18 cellular contexts compared by ENCODE assay signal in the genomic region with DNA sequence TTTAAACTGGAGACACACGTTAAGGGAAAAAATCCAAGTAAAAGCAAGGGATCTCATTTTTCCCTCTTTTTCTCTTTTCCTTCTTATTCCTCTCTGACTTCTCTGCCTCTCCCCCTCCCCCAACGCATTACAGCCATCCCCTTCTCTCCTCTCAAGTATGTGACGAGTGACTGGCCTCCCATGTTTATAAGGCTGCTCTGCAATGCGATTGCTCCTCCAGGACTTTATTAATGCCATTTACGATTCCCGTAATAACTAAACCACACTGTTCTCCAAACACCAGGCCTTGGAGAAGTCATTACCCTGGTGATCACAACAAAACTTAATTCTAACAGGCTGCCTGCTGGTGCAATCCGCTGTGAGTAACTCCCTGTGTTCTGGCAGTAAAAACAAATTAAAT.
"Had no signal": no experiment of that assay in that cellular context is flagged by ENCODE, and none has a peak within 500 bp of the region (broad histone marks: within the 10 kb centered on the region; RNA-seq: fewer than 3 reads in every experiment).

No MANE protein-coding gene starts in this region.

- H3K27ac ChIP-seq: heart right ventricle, left ventricle myocardium inferior, lower lobe of right lung, ovary, right atrium auricular region, sigmoid colon, skin epidermis had no signal

- H3K4me1 ChIP-seq: heart right ventricle, left ventricle myocardium inferior, lower lobe of right lung, right atrium auricular region, sigmoid colon had no signal

- ATAC-seq: heart right ventricle; left cardiac atrium; lower lobe of right lung; naive thymus-derived CD4-positive, alpha-beta T cell had no signal

- H3K27me3 Mint-ChIP-seq: dendritic cell treated with granulocyte-macrophage colony-stimulating factor and Interleukin-4, amounts not matched to agents 40 ng/mL and 50 ng/mL, for 4 days; memory B cell; naive thymus-derived CD4-positive, alpha-beta T cell had no signal

- H3K36me3 ChIP-seq: heart right ventricle, left ventricle myocardium inferior, lower lobe of right lung, ovary, right atrium auricular region, sigmoid colon had no signal

- H3K27me3 ChIP-seq: ovary, right atrium auricular region, sigmoid colon had no signal

- H3K4me3 Mint-ChIP-seq: dendritic cell treated with granulocyte-macrophage colony-stimulating factor and Interleukin-4, amounts not matched to agents 40 ng/mL and 50 ng/mL, for 4 days; memory B cell; naive thymus-derived CD4-positive, alpha-beta T cell; nephron progenitor cell had no signal

- DNase-seq: cerebellar nuclear complex; erythroblast; heart right ventricle; hypothalamus; kidney; left cardiac atrium; left ventricle myocardium inferior; lower lobe of right lung; naive thymus-derived CD4-positive, alpha-beta T cell; nephron progenitor cell; ovary; sigmoid colon; stimulated activated naive CD4-positive, alpha-beta T cell; trophoblast cell had no signal

- H3K27ac Mint-ChIP-seq: dendritic cell treated with granulocyte-macrophage colony-stimulating factor and Interleukin-4, amounts not matched to agents 40 ng/mL and 50 ng/mL, for 4 days; memory B cell; nephron progenitor cell had no signal

- H3K9me3 ChIP-seq: ovary had no signal

- H3K4me1 Mint-ChIP-seq: memory B cell; naive thymus-derived CD4-positive, alpha-beta T cell had no signal

- H3K4me3 ChIP-seq: heart right ventricle, left ventricle myocardium inferior, lower lobe of right lung, ovary, right atrium auricular region, sigmoid colon, skin epidermis had no signal
